ENCODE assay signal across 8 cellular contexts in the genomic region with DNA sequence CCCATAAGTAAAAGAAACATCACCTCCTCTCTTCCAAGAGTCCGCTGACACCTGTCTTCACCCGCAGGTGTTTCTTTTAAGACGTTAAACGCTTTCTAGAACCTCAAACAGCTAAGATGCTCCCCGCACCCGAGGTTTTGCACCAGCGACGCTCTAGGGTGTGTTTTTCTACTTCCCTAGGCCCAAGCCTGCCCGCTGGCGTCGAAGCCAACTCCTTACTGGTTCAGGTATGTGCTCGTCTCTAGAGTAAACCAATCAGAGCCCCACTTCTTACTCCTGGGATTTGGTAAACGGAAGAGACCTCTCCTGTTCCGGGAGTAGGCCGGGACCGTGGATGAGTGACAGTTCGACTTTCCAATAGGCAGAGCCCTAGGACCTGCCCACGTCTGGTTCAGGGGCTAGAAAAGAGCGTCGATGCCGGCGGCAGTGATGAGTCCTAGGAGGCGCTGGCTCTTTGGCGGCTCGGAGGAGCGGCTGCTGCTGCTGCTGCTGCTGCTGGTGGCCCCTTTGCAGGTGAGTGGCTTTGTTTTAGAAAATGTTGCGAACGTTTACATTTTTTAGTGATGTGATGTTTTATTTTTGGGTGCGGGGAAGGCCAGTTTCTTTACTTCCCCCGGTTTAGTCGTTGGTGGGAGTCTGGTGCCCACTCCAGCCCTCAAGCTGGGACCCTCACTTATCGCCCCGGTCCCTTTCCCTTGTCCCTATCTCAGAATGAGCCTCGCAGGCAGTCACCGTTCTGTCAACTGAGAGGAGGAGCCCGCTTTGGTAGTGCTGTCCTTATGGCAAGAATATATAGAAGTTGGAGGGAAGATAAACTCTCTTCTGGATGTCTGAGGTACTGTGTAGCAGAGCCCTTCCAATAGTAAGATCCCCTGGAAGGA. TPM values are rescaled to one million over a fixed set of nuclear protein-coding genes. Genes with fewer than 3 reads are reported as not detected.
A peak's percentile ranks its signal among the peaks of the same experiment; 100 is the strongest.
DNase-seq lines count a peak whose midpoint lies in the region; ATAC-seq and FAIRE-seq lines count a peak whose summit lies in the region.

A gene (plus strand): TSS at position 429 of the 881 bp plus-strand sequence. CDS start 14,655 bp downstream, outside the sequence.

- H3K36me3 ChIP-seq in Karpas-422 (ENCODE audit: insufficient read depth, low read length): no peaks in the 10 kb centered on the region

- peak within 1 kb of the TSS; percentile 91 for H3K4me2 ChIP-seq in Karpas-422 (ENCODE audit: low read depth, low read length, poor library complexity, severe bottlenecking)

- H3K9me3 ChIP-seq in Karpas-422 (ENCODE audit: low read length): no peaks in the 10 kb centered on the region

- peaks cover 0 to 5% (median 0%) of the 10 kb centered on the region in 7 donors for H3K9me3 Mint-ChIP-seq in naive B cell
- H3K9me3 Mint-ChIP-seq in stimulated activated memory B cell treated with anti-CD40 and anti-IgM and Interleukin-4, amounts not matched to agents 10 μg/mL and 1 μg/mL and 100 μg/mL, for 72 hours: no peaks in the 10 kb centered on the region

- no peaks in the 10 kb centered on the region for H3K79me2 ChIP-seq in Karpas-422 (ENCODE audit: low read length)

- no peak within 1 kb of the TSS for H3K4me3 Mint-ChIP-seq in naive B cell
- no peak within 1 kb of the TSS for H3K4me3 Mint-ChIP-seq in stimulated activated memory B cell treated with anti-CD40 and anti-IgM and Interleukin-4, amounts not matched to agents 10 μg/mL and 1 μg/mL and 100 μg/mL, for 72 hours

- peak; percentile 100 for DNase-seq in Daoy (ENCODE audit: low read depth)
- peak; percentile 100 for DNase-seq in Karpas-422
- peak; percentile 100 for DNase-seq in RCC 7860 (ENCODE audit: low spot score)
- DNase-seq in activated T-helper 1 cell treated with Interleukin-2 at 50 U/mL for 16 hours (ENCODE audit: low read depth): peak; percentile 92
- peak; percentile 100 for DNase-seq in fibroblast of gingiva (ENCODE audit: low read depth)
- DNase-seq in naive B cell: peak; percentile 98

- H3K9me2 ChIP-seq in Karpas-422 (replicated peaks; ENCODE audit: insufficient read depth, low read length): no peaks in the 10 kb centered on the region

- peak within 1 kb of the TSS; percentile 94 for H2AFZ ChIP-seq in Karpas-422 (ENCODE audit: low read length)

- peak within 1 kb of the TSS; percentile 55 for H3K27ac ChIP-seq in Karpas-422 (ENCODE audit: low read length)

- H3K4me1 ChIP-seq in Karpas-422 (ENCODE audit: low read length): peaks cover 48% of the 10 kb centered on the region

- no peaks in the 10 kb centered on the region for H3K27me3 Mint-ChIP-seq in naive B cell
- no peaks in the 10 kb centered on the region for H3K27me3 Mint-ChIP-seq in stimulated activated memory B cell treated with anti-CD40 and anti-IgM and Interleukin-4, amounts not matched to agents 10 μg/mL and 1 μg/mL and 100 μg/mL, for 72 hours

- no peaks in the 10 kb centered on the region for H3K27me3 ChIP-seq in Karpas-422 (ENCODE audit: low read length)

- H3K4me1 Mint-ChIP-seq in naive B cell: peaks cover 14 to 23% (median 21%) of the 10 kb centered on the region in 3 donors
- H3K4me1 Mint-ChIP-seq in stimulated activated memory B cell treated with anti-CD40 and anti-IgM and Interleukin-4, amounts not matched to agents 10 μg/mL and 1 μg/mL and 100 μg/mL, for 72 hours: peaks cover 24% of the 10 kb centered on the region

- no peak within 1 kb of the TSS for H3K27ac Mint-ChIP-seq in naive B cell
- H3K27ac Mint-ChIP-seq in stimulated activated memory B cell treated with anti-CD40 and anti-IgM and Interleukin-4, amounts not matched to agents 10 μg/mL and 1 μg/mL and 100 μg/mL, for 72 hours: no peak within 1 kb of the TSS

- peaks cover 3% of the 10 kb centered on the region; the same call in 1 of the 2 replicates for H4K20me1 ChIP-seq in Karpas-422 (ENCODE audit: insufficient read depth, low read depth, low read length)

- peak; percentile 98 for FAIRE-seq in RCC 7860 (lab: Jason Lieb, UNC)

- H3K36me3 Mint-ChIP-seq in naive B cell: peaks cover 0 to 3% of the 10 kb centered on the region in 2 donors
- H3K36me3 Mint-ChIP-seq in stimulated activated memory B cell treated with anti-CD40 and anti-IgM and Interleukin-4, amounts not matched to agents 10 μg/mL and 1 μg/mL and 100 μg/mL, for 72 hours: peaks cover 14% of the 10 kb centered on the region

- ATAC-seq in GM21825 (IDR thresholded peaks at IDR 0.05; ENCODE audit: unreplicated experiment) (peak; percentile 97), naive B cell (ENCODE audit: low read depth in 2 of 2) (peak; percentile 91 to 93)
- ATAC-seq in stimulated activated memory B cell treated with anti-CD40 and anti-IgM and Interleukin-4, amounts not matched to agents 10 μg/mL and 1 μg/mL and 100 μg/mL, for 72 hours: peak; percentile 100

- H3K9ac ChIP-seq in Karpas-422 (ENCODE audit: low read length): peak within 1 kb of the TSS; percentile 81

- peak within 1 kb of the TSS; percentile 75 for H3K4me3 ChIP-seq in Karpas-422 (ENCODE audit: low read length)

RNA-seq across cellular contexts. Expression of the gene that starts here (rescaled TPM):
- 68.1 and 71.2 TPM in 2 replicates for total RNA-seq in Daoy (2014; rRNA removed; shearing (Covaris generic))
- total RNA-seq in Karpas-422 (2014; rRNA removed; shearing (Covaris generic); ENCODE audit: low replicate concordance): 4.2 and 11.1 TPM in 2 replicates
- polyA plus RNA-seq in naive B cell (ENCODE audit: low read depth in 6 of 6): 10 to 100 TPM; 17.6 to 33.9 (median 25.5) TPM

Comparison
In these comparisons a context has a peak if more than half of its experiments do, and no peak if none do; other contexts are left out.
1. Peak in every context shown above with its lines: DNase-seq, ATAC-seq, H3K4me3 ChIP-seq and H3K27ac ChIP-seq.